In the genomic region with DNA sequence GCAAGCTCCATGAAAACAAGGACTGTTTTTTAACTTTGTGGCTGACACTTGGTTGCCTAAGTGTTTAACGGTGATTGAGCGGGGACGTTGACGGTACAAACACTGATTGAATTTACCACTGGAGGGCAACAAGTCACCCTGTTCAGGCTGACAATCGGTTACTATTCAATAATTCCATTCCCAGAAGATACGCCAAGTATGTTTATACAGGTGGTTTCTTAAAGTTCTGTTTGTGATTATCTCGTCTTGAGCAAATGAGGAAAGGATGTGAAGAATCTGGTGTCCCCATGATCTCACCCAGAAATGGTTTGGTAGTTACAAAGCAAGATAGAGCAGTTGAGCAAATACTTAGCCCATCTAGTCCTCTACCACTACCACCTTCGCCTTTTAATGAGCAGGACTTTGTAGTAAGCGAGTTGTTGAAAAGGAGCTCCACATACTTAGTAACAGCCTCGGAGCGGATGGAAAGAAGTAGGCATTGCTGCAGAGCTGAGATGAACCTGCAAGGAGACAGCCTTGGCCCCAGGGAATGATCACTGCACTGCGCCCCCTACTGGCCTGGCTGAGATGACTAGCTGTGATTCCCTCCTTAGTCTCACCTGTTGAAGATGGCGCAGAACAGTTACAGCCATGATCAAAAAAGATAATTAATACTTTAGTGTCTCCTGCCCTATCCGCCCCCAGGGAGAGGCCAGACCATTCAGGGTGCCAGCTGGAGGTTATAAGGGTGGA, we compare ENCODE assay signal across 8 cellular contexts. TPM values are rescaled to one million over a fixed set of nuclear protein-coding genes. Genes with fewer than 3 reads are reported as not detected.
A peak's percentile ranks its signal among the peaks of the same experiment; 100 is the strongest.
DNase-seq lines count a peak whose midpoint lies in the region; ATAC-seq and TF ChIP-seq lines count a peak whose summit lies in the region.

No MANE protein-coding gene starts in this region.

- peaks cover 0 to 2% of the 10 kb centered on the region in 2 donors for H3K9me3 Mint-ChIP-seq in activated naive CD4-positive, alpha-beta T cell treated with anti-CD3 and anti-CD28 coated beads, Interleukin-2, amount 50 U/mL, for 72 hours
- no peaks in the 10 kb centered on the region for H3K9me3 Mint-ChIP-seq in progenitor cell of endocrine pancreas (ENCODE audit: low read depth)

- H3K27ac Mint-ChIP-seq in activated naive CD4-positive, alpha-beta T cell treated with anti-CD3 and anti-CD28 coated beads, Interleukin-2, amount 50 U/mL, for 72 hours: peak overlapping the region; percentile 90 to 93
- H3K27ac Mint-ChIP-seq in progenitor cell of endocrine pancreas: no peak overlapping the region

- peaks cover 22% of the 10 kb centered on the region for H3K4me1 Mint-ChIP-seq in progenitor cell of endocrine pancreas (ENCODE audit: low read depth)

- peaks cover 17% of the 10 kb centered on the region for H3K4me1 ChIP-seq in upper lobe of right lung

- peak overlapping the region; percentile 3 for H3K4me3 Mint-ChIP-seq in progenitor cell of endocrine pancreas (ENCODE audit: low read depth)

- H3K27ac ChIP-seq in upper lobe of right lung: peak overlapping the region; percentile 51

- H3K36me3 ChIP-seq in upper lobe of right lung: peaks cover 18% of the 10 kb centered on the region

- H3K27me3 Mint-ChIP-seq in progenitor cell of endocrine pancreas: no peaks in the 10 kb centered on the region

- TF ChIP-seq CTCF in HFF-Myc (IDR thresholded peaks at IDR 0.05; ENCODE audit: low read depth, low read length, missing control alignments): peak; percentile 96
- peak; percentile 89 for TF ChIP-seq CTCF in progenitor cell of endocrine pancreas (IDR thresholded peaks at IDR 0.05; ENCODE audit: unreplicated experiment)
- TF ChIP-seq CTCF in upper lobe of right lung (IDR thresholded peaks at IDR 0.05): peak; percentile 84

- no peaks in the 10 kb centered on the region for H3K27me3 ChIP-seq in upper lobe of right lung

- in situ Hi-C loops in G401 (cut with HindIII; ENCODE audit: low sequenced_read_pairs): no loop called here

- intact Hi-C loops in Right ventricle myocardium superior (cut with DNase I): no loop called here
- intact Hi-C loops in upper lobe of right lung (cut with DNase I): no loop called here

- no peaks in the 10 kb centered on the region for H3K9me3 ChIP-seq in upper lobe of right lung

- H3K4me3 ChIP-seq in HFF-Myc (replicated peaks; ENCODE audit: low read depth, low read length): no peak overlapping the region
- H3K4me3 ChIP-seq in upper lobe of right lung: peak overlapping the region; percentile 37

- ATAC-seq in activated naive CD4-positive, alpha-beta T cell treated with anti-CD3 and anti-CD28 coated beads, Interleukin-2, amount 50 U/mL, for 72 hours: peak; percentile 81 to 82
- ATAC-seq in Right ventricle myocardium superior (ENCODE audit: poor library complexity) (peak; percentile 87), upper lobe of right lung (peak; percentile 92)

- DNase-seq in G401 (ENCODE audit: low spot score) (peak; percentile 66), HFF-Myc (ENCODE audit: extremely low read depth, low read depth) (peak; percentile 83), NCI-H1092 treated with DMSO at 0.1 percent for 48 hours (lab: John Stamatoyannopoulos, UW) (peak; percentile 82), SKM-1 (lab: John Stamatoyannopoulos, UW; ENCODE audit: unreplicated experiment) (peak; percentile 59), Right ventricle myocardium superior (peak; percentile 81), progenitor cell of endocrine pancreas (ENCODE audit: low spot score, unreplicated experiment) (peak; percentile 69), upper lobe of right lung (peak; percentile 90)
- DNase-seq in activated naive CD4-positive, alpha-beta T cell treated with anti-CD3 and anti-CD28 coated beads, Interleukin-2, amount 50 U/mL, for 72 hours (ENCODE audit: low spot score in 2 of 2): peak; percentile 85 to 90

- peaks cover under 1 to 7% of the 10 kb centered on the region in 2 donors for H3K36me3 Mint-ChIP-seq in activated naive CD4-positive, alpha-beta T cell treated with anti-CD3 and anti-CD28 coated beads, Interleukin-2, amount 50 U/mL, for 72 hours
- peaks cover 5% of the 10 kb centered on the region for H3K36me3 Mint-ChIP-seq in progenitor cell of endocrine pancreas (ENCODE audit: insufficient read depth)

RNA-seq across cellular contexts. Expression of gene IFNAR1, which starts 36.3 kb away (rescaled TPM):
- 2.2 and 3.4 TPM in 2 replicates for total RNA-seq in G401 (2014; rRNA removed; shearing (Covaris generic))
- 10 to 100 TPM; 21.9 to 26.4 TPM for total RNA-seq in activated naive CD4-positive, alpha-beta T cell treated with anti-CD3 and anti-CD28 coated beads, Interleukin-2, amount 50 U/mL, for 72 hours
- 27.8 TPM for total RNA-seq in Right ventricle myocardium superior
- total RNA-seq in progenitor cell of endocrine pancreas: 18.3 and 19.6 TPM in 2 replicates
- total RNA-seq in upper lobe of right lung: 72.1 TPM

RNA-seq across cellular contexts. Expression of gene IFNGR2, which starts 42.2 kb away (rescaled TPM):
- 61.2 and 66.8 TPM in 2 replicates for total RNA-seq in G401 (2014; rRNA removed; shearing (Covaris generic))
- total RNA-seq in activated naive CD4-positive, alpha-beta T cell treated with anti-CD3 and anti-CD28 coated beads, Interleukin-2, amount 50 U/mL, for 72 hours: 10 to 100 TPM in 1 of 2 donors, 1 to 10 TPM in 1; 9.9 to 15.0 TPM
- total RNA-seq in Right ventricle myocardium superior (34.0 TPM), progenitor cell of endocrine pancreas (63.0 and 65.3 TPM in 2 replicates), upper lobe of right lung (69.3 TPM)
